Comparison of ENCODE assay signal across 14 cellular contexts in the genomic region with DNA sequence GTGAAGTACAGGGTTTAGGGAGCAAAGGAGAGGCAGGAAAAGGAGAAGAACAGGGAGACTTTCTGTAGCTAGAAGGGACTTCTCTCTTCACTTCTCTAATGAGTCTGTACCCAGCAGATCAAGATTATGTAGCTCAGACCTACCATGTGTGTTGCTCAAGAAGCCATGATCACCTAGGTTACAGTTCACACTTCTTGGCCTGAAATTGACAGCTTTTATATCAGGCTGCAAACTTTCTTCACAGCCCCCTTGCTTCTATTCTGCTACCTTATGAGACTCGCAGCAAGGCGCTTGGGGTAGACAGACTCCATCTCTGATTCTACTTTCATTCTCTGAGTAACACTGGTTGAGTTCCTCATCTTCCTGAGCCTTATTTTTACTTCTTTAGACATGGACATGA. TPM values are rescaled to one million over a fixed set of nuclear protein-coding genes. Genes with fewer than 3 reads are reported as not detected.
DNase-seq lines count a peak whose midpoint lies in the region; ATAC-seq, FAIRE-seq and TF ChIP-seq lines count a peak whose summit lies in the region.
"Had no signal": no experiment of that assay in that cellular context is flagged by ENCODE, and none has a peak within 500 bp of the region (broad histone marks: within the 10 kb centered on the region; RNA-seq: fewer than 3 reads in every experiment).

No MANE protein-coding gene starts in this region.

- peaks cover 31% of the 10 kb centered on the region for H3K36me3 Mint-ChIP-seq in activated T-helper 2 cell treated with anti-CD3 and anti-CD28 coated beads, Interferon-gamma antibody, Interleukin-2, Interleukin-4, amounts not matched to agents 10 μg/mL and 5 μg/mL and 100 μg/mL, durations not matched to agents 14 hours and 24 hours and 36 hours (ENCODE audit: low read depth)
- no peaks in the 10 kb centered on the region for H3K36me3 Mint-ChIP-seq in natural killer cell
- no peaks in the 10 kb centered on the region for H3K36me3 Mint-ChIP-seq in Calu3 (ENCODE audit: insufficient read depth, unreplicated experiment)

- H3K4me3 ChIP-seq in thyroid gland (replicated peaks in 1 of 3), result no peak overlapping the region

- H3K27me3 ChIP-seq in thyroid gland, result no peaks in the 10 kb centered on the region

- intact Hi-C loops in activated T-helper 2 cell treated with anti-CD3 and anti-CD28 coated beads, Interferon-gamma antibody, Interleukin-2, Interleukin-4, amounts not matched to agents 10 μg/mL and 5 μg/mL and 100 μg/mL, durations not matched to agents 14 hours and 24 hours and 36 hours (cut with micrococcal nuclease), result loop anchor here (5.0 to 10.0 kb wide), 5 partner anchors 51 to 421 kb away; a partner anchor contains a TSS
- intact Hi-C loops in natural killer cell (cut with micrococcal nuclease) (loop anchor here (2.0 to 10.0 kb wide), 3 partner anchors 33 to 349 kb away; a partner anchor contains a TSS), thyroid gland (cut with DNase I) (no loop called here), Calu3 (cut with micrococcal nuclease; ENCODE audit: unreplicated experiment) (no loop called here)

- ATAC-seq in natural killer cell, result peak; percentile 58 to 81 (median 73)
- no peak for ATAC-seq in GM18519 (IDR thresholded peaks at IDR 0.05; ENCODE audit: low FRiP score, unreplicated experiment)
- ATAC-seq in GM21360 (IDR thresholded peaks at IDR 0.05; ENCODE audit: unreplicated experiment), result no peak

- peaks cover 8% of the 10 kb centered on the region for H3K9me3 Mint-ChIP-seq in activated T-helper 2 cell treated with anti-CD3 and anti-CD28 coated beads, Interferon-gamma antibody, Interleukin-2, Interleukin-4, amounts not matched to agents 10 μg/mL and 5 μg/mL and 100 μg/mL, durations not matched to agents 14 hours and 24 hours and 36 hours
- H3K9me3 Mint-ChIP-seq in natural killer cell, result peaks cover 2 to 6% of the 10 kb centered on the region in 2 donors
- no peaks in the 10 kb centered on the region for H3K9me3 Mint-ChIP-seq in Calu3 (ENCODE audit: low read depth, unreplicated experiment)

- no peaks in the 10 kb centered on the region for H3K9me3 ChIP-seq in thyroid gland

- peak; percentile 76 for FAIRE-seq in GM12891 (lab: Jason Lieb, UNC)
- FAIRE-seq: endothelial cell of umbilical vein had no signal

- TF ChIP-seq POLR2A in GM12891 (IDR thresholded peaks at IDR 0.05; ENCODE audit: low read depth, low read length), result no peak
- TF ChIP-seq POLR2A in thyroid gland (IDR thresholded peaks at IDR 0.05), result no peak

- no peak overlapping the region for H3K4me3 Mint-ChIP-seq in activated T-helper 2 cell treated with anti-CD3 and anti-CD28 coated beads, Interferon-gamma antibody, Interleukin-2, Interleukin-4, amounts not matched to agents 10 μg/mL and 5 μg/mL and 100 μg/mL, durations not matched to agents 14 hours and 24 hours and 36 hours (ENCODE audit: low read depth)
- peak overlapping the region; percentile 58 for H3K4me3 Mint-ChIP-seq in natural killer cell
- H3K4me3 Mint-ChIP-seq in Calu3 (ENCODE audit: low read depth, unreplicated experiment), result no peak overlapping the region

- no peaks in the 10 kb centered on the region for H3K27me3 Mint-ChIP-seq in activated T-helper 2 cell treated with anti-CD3 and anti-CD28 coated beads, Interferon-gamma antibody, Interleukin-2, Interleukin-4, amounts not matched to agents 10 μg/mL and 5 μg/mL and 100 μg/mL, durations not matched to agents 14 hours and 24 hours and 36 hours (ENCODE audit: low read depth)
- H3K27me3 Mint-ChIP-seq in natural killer cell (ENCODE audit: low read depth in 2 of 2) (no peaks in the 10 kb centered on the region), Calu3 (ENCODE audit: unreplicated experiment) (peaks cover 29% of the 10 kb centered on the region)

- H3K4me1 Mint-ChIP-seq in activated T-helper 2 cell treated with anti-CD3 and anti-CD28 coated beads, Interferon-gamma antibody, Interleukin-2, Interleukin-4, amounts not matched to agents 10 μg/mL and 5 μg/mL and 100 μg/mL, durations not matched to agents 14 hours and 24 hours and 36 hours (ENCODE audit: low read depth), result peaks cover 80% of the 10 kb centered on the region
- H3K4me1 Mint-ChIP-seq in natural killer cell (peaks cover 88 to 93% of the 10 kb centered on the region in 2 donors), Calu3 (ENCODE audit: low read depth, unreplicated experiment) (no peaks in the 10 kb centered on the region)

- TF ChIP-seq CTCF in natural killer cell (IDR thresholded peaks at IDR 0.05), result no peak
- TF ChIP-seq CTCF in thyroid gland (IDR thresholded peaks at IDR 0.05), result no peak
- TF ChIP-seq CTCF in Calu3 (IDR thresholded peaks at IDR 0.05; ENCODE audit: unreplicated experiment), result no peak

- CTCF ChIA-PET in Calu3 (lab: Charles Lee), result no interaction called here

- 90 to 100% methylated on average over 2 of the region's 2 CpGs for WGBS in thyroid gland, 2 donors

- no peak overlapping the region for H3K27ac ChIP-seq in thyroid gland

- BruUV-seq in Calu3 (replicated peaks; lab: Mats Ljungman, UMichigan), result no TSS peak

- DNase-seq in CD1c-positive myeloid dendritic cell (ENCODE audit: extremely low spot score) (peak; percentile 48), GM12891 (ENCODE audit: insufficient read length, low spot score) (no peak), natural killer cell (peak; percentile 37), thyroid gland (no peak), Calu3 (no peak)
- DNase-seq in activated T-helper 2 cell treated with anti-CD3 and anti-CD28 coated beads, Interferon-gamma antibody, Interleukin-2, Interleukin-4, amounts not matched to agents 10 μg/mL and 5 μg/mL and 100 μg/mL, durations not matched to agents 14 hours and 24 hours and 36 hours (ENCODE audit: low spot score), result no peak
- DNase-seq: EL, NCI-H1930, NCI-H526 treated with DMSO at 0.1 percent for 48 hours had no signal

- peak overlapping the region; percentile 81 for H3K27ac Mint-ChIP-seq in activated T-helper 2 cell treated with anti-CD3 and anti-CD28 coated beads, Interferon-gamma antibody, Interleukin-2, Interleukin-4, amounts not matched to agents 10 μg/mL and 5 μg/mL and 100 μg/mL, durations not matched to agents 14 hours and 24 hours and 36 hours
- H3K27ac Mint-ChIP-seq in natural killer cell (peak overlapping the region; percentile 99 to 100), Calu3 (ENCODE audit: unreplicated experiment) (no peak overlapping the region)

- no peaks in the 10 kb centered on the region for H3K36me3 ChIP-seq in thyroid gland

- no peaks in the 10 kb centered on the region for H3K4me1 ChIP-seq in thyroid gland

TF ChIP-seq in GM12891, 5 proteins besides CTCF, POLR2A, EP300 and RAD21:
- no peak for TF ChIP-seq SPI1 (IDR thresholded peaks at IDR 0.05; ENCODE audit: low read depth, low read length)

RNA-seq across cellular contexts. Expression of a gene that starts 19.6 kb away (rescaled TPM):
- 25.9 TPM for polyA plus RNA-seq in GM12891 (2012; ENCODE audit: low read depth, missing spikeins)
- 29.3 and 30.5 TPM in 2 replicates for total RNA-seq in activated T-helper 2 cell treated with anti-CD3 and anti-CD28 coated beads, Interferon-gamma antibody, Interleukin-2, Interleukin-4, amounts not matched to agents 10 μg/mL and 5 μg/mL and 100 μg/mL, durations not matched to agents 14 hours and 24 hours and 36 hours
- total RNA-seq in natural killer cell (10 to 100 TPM; 47.5 to 77.5 (median 61.0) TPM), thyroid gland (10 to 100 TPM in 2 of 4 donors, 1 to 10 TPM in 2; 6.7 to 32.4 (median 10.4) TPM), Calu3 (2022) (3.9 and 4.7 TPM in 2 replicates)

RNA-seq across cellular contexts. Expression of a gene that starts 33.7 kb away (rescaled TPM):
- polyA plus RNA-seq in GM12891 (2012; ENCODE audit: low read depth, missing spikeins), result 25.1 TPM
- total RNA-seq in activated T-helper 2 cell treated with anti-CD3 and anti-CD28 coated beads, Interferon-gamma antibody, Interleukin-2, Interleukin-4, amounts not matched to agents 10 μg/mL and 5 μg/mL and 100 μg/mL, durations not matched to agents 14 hours and 24 hours and 36 hours, result 25.8 and 29.4 TPM in 2 replicates
- 100 to 1,000 TPM in 1 of 3 donors, 10 to 100 TPM in 2; 39.7 to 100 (median 51.9) TPM for total RNA-seq in natural killer cell
- total RNA-seq in thyroid gland, result 10 to 100 TPM; 17.7 to 73.6 (median 45.0) TPM
- total RNA-seq in Calu3 (2022), result not detected in 2 replicates
- polyA plus RNA-seq: BJ had no signal

RNA-seq across cellular contexts. Expression of a gene that starts 50.5 kb away (rescaled TPM):
- polyA plus RNA-seq in GM12891 (2012; ENCODE audit: low read depth, missing spikeins), result 1.2 TPM
- 3.9 and 4.5 TPM in 2 replicates for total RNA-seq in activated T-helper 2 cell treated with anti-CD3 and anti-CD28 coated beads, Interferon-gamma antibody, Interleukin-2, Interleukin-4, amounts not matched to agents 10 μg/mL and 5 μg/mL and 100 μg/mL, durations not matched to agents 14 hours and 24 hours and 36 hours
- total RNA-seq in natural killer cell (10 to 100 TPM; 11.1 to 23.9 (median 13.3) TPM), thyroid gland (10 to 100 TPM in 2 of 4 donors, 1 to 10 TPM in 2; 6.7 to 23.6 (median 9.6) TPM), Calu3 (2022) (not detected in 2 replicates)
- total RNA-seq: RPMI7951 had no signal
- polyA plus RNA-seq: BJ had no signal

Comparison
In these comparisons a context has a peak if more than half of its experiments do, and no peak if none do; other contexts are left out.
1. DNase-seq: peak in CD1c-positive myeloid dendritic cell (single experiment) and natural killer cell (single experiment); none in GM12891 (single experiment), activated T-helper 2 cell treated with anti-CD3 and anti-CD28 coated beads, Interferon-gamma antibody, Interleukin-2, Interleukin-4, amounts not matched to agents 10 μg/mL and 5 μg/mL and 100 μg/mL, durations not matched to agents 14 hours and 24 hours and 36 hours (single experiment), thyroid gland (0 of 2) and Calu3 (single experiment).
2. ATAC-seq: peak in natural killer cell (3 of 3); none in GM18519 (single experiment) and GM21360 (single experiment).
3. RNA of a gene that starts 33.7 kb away (total RNA-seq): 17.7 to 73.6 TPM in thyroid gland, 39.7 to 100 TPM in natural killer cell and 25.8 to 29.4 TPM in activated T-helper 2 cell treated with anti-CD3 and anti-CD28 coated beads, Interferon-gamma antibody, Interleukin-2, Interleukin-4, amounts not matched to agents 10 μg/mL and 5 μg/mL and 100 μg/mL, durations not matched to agents 14 hours and 24 hours and 36 hours; not detected in Calu3; every median in the first group is over 10 times any median in the second.
4. intact Hi-C loops: an anchor here in activated T-helper 2 cell treated with anti-CD3 and anti-CD28 coated beads, Interferon-gamma antibody, Interleukin-2, Interleukin-4, amounts not matched to agents 10 μg/mL and 5 μg/mL and 100 μg/mL, durations not matched to agents 14 hours and 24 hours and 36 hours (5.0 to 10.0 kb wide) and natural killer cell (2.0 to 10.0 kb wide); none called in thyroid gland and Calu3.